In genomic region chr16:67719778-67720144, GRCh38 we compare ENCODE assay signal across 8 cellular contexts. TPM values are rescaled to one million over a fixed set of nuclear protein-coding genes. Genes with fewer than 3 reads are reported as not detected.
DNase-seq lines count a peak whose midpoint lies in the region; ATAC-seq and TF ChIP-seq lines count a peak whose summit lies in the region.

No MANE protein-coding gene starts in this region.

- ATAC-seq in activated CD4-positive, alpha-beta T cell treated with anti-CD3 and anti-CD28 coated beads for 36 hours: peak; percentile 45
- ATAC-seq in HG03342 (IDR thresholded peaks at IDR 0.05; ENCODE audit: unreplicated experiment): peak; percentile 23
- ATAC-seq in HG03108 (IDR thresholded peaks at IDR 0.05; ENCODE audit: unreplicated experiment): no peak

- peak overlapping the region; percentile 59 for H2AFZ ChIP-seq in SU-DHL-6 (ENCODE audit: low read depth, low read length, severe bottlenecking)

- DNase-seq in activated CD4-positive, alpha-beta T cell treated with anti-CD3 and anti-CD28 coated beads for 36 hours: peak; percentile 33
- DNase-seq in activated CD4-positive, alpha-beta T cell treated with anti-CD3 and anti-CD28 coated beads, Interleukin-2, amount 50 U/mL, for 4 hours: no peak
- DNase-seq in choroid plexus epithelial cell (ENCODE audit: low read depth) (peak; percentile 78), islet precursor cell (peak; percentile 75)

- CTCF ChIA-PET in activated CD4-positive, alpha-beta T cell treated with anti-CD3 and anti-CD28 coated beads for 36 hours (lab: Charles Lee): interaction anchor here (0.6 to 1.9 kb wide), 9 partner anchors 9 to 217 kb away, joined by 3 to 9 read pairs (median 4); partner anchors contain the start of genes PARD6A, PSMB10, RANBP10 and TSNAXIP1

- H3K27ac ChIP-seq in SU-DHL-6 (ENCODE audit: low read depth, low read length) (peak overlapping the region; percentile 56), skin epidermis (peak overlapping the region; percentile 14 to 97 (median 91))

- H3K27me3 Mint-ChIP-seq in activated CD4-positive, alpha-beta T cell treated with anti-CD3 and anti-CD28 coated beads for 36 hours: no peaks in the 10 kb centered on the region

- peak overlapping the region; percentile 68 for H3K4me2 ChIP-seq in SU-DHL-6 (ENCODE audit: low read depth, low read length, poor library complexity, severe bottlenecking)

- peaks cover 44% of the 10 kb centered on the region for H3K79me2 ChIP-seq in SU-DHL-6 (ENCODE audit: insufficient read depth, low read length)

- no peaks in the 10 kb centered on the region for H4K20me1 ChIP-seq in SU-DHL-6 (ENCODE audit: low read depth, low read length)

- peak overlapping the region; percentile 82 for H3K4me3 Mint-ChIP-seq in activated CD4-positive, alpha-beta T cell treated with anti-CD3 and anti-CD28 coated beads for 36 hours

- H3K27me3 ChIP-seq in SU-DHL-6 (ENCODE audit: low read length): no peaks in the 10 kb centered on the region

- POLR2A ChIA-PET in activated CD4-positive, alpha-beta T cell treated with anti-CD3 and anti-CD28 coated beads for 36 hours (lab: Charles Lee): interaction anchor here (0.6 to 1.1 kb wide), 2 partner anchors 20 to 197 kb away, joined by 3 read pairs; no protein-coding TSS in a partner anchor

- no peaks in the 10 kb centered on the region for H3K9me3 Mint-ChIP-seq in activated CD4-positive, alpha-beta T cell treated with anti-CD3 and anti-CD28 coated beads for 36 hours (ENCODE audit: low read depth)

- intact Hi-C loops in activated CD4-positive, alpha-beta T cell treated with anti-CD3 and anti-CD28 coated beads for 36 hours (cut with DNase I, micrococcal nuclease): loop anchor here (1.0 to 5.0 kb wide), 17 partner anchors 47 to 728 kb away; partner anchors contain the start of genes RANBP10 (in 2 of the 2), TSNAXIP1 (in 2 of the 2), ACD (in 1 of the 2) and ATP6V0D1 (in 1 of the 2)

- peaks cover 1% of the 10 kb centered on the region for H3K36me3 Mint-ChIP-seq in activated CD4-positive, alpha-beta T cell treated with anti-CD3 and anti-CD28 coated beads for 36 hours (ENCODE audit: low read depth)

- no peaks in the 10 kb centered on the region for H3K36me3 ChIP-seq in SU-DHL-6 (ENCODE audit: low read length)

- no peak for TF ChIP-seq CTCF in SU-DHL-6 (IDR thresholded peaks at IDR 0.05; ENCODE audit: insufficient read depth, low read length, poor library complexity, severe bottlenecking)
- no peak for TF ChIP-seq CTCF in choroid plexus epithelial cell (conservative IDR thresholded peaks at IDR 0.05; ENCODE audit: low read depth, low read length)

- peak overlapping the region; percentile 98 for H3K27ac Mint-ChIP-seq in activated CD4-positive, alpha-beta T cell treated with anti-CD3 and anti-CD28 coated beads for 36 hours

- H3K9me3 ChIP-seq in SU-DHL-6 (ENCODE audit: insufficient read depth, low read length): no peaks in the 10 kb centered on the region

- peaks cover 29% of the 10 kb centered on the region for H3K4me1 Mint-ChIP-seq in activated CD4-positive, alpha-beta T cell treated with anti-CD3 and anti-CD28 coated beads for 36 hours

- H3K4me3 ChIP-seq in SU-DHL-6 (ENCODE audit: insufficient read depth, low read length, poor library complexity, severe bottlenecking): peak overlapping the region; percentile 77
- peak overlapping the region; percentile 97 for H3K4me3 ChIP-seq in choroid plexus epithelial cell (ENCODE audit: low read depth, low read length)
- peak overlapping the region; percentile 79 to 97 (median 87) for H3K4me3 ChIP-seq in skin epidermis

- H3F3A ChIP-seq in SU-DHL-6 (ENCODE audit: insufficient read depth): no peaks in the 10 kb centered on the region

- H3K9me2 ChIP-seq in SU-DHL-6 (replicated peaks; ENCODE audit: insufficient read depth, low read length): no peaks in the 10 kb centered on the region

- H3K9ac ChIP-seq in SU-DHL-6 (ENCODE audit: low read length): peak overlapping the region; percentile 81

RNA-seq across cellular contexts. Expression of gene GFOD2, which starts 0.6 kb away (rescaled TPM):
- total RNA-seq in activated CD4-positive, alpha-beta T cell treated with anti-CD3 and anti-CD28 coated beads for 36 hours: 10 to 100 TPM in 1 of 2 experiments, 1 to 10 TPM in 1; 8.7 to 11.5 TPM

RNA-seq across cellular contexts. Expression of gene C16orf86, which starts 53.1 kb away (rescaled TPM):
- 1 to 10 TPM; 2.4 to 3.0 TPM for total RNA-seq in activated CD4-positive, alpha-beta T cell treated with anti-CD3 and anti-CD28 coated beads for 36 hours

RNA-seq across cellular contexts. Expression of gene ENKD1, which starts 53.2 kb away (rescaled TPM):
- total RNA-seq in activated CD4-positive, alpha-beta T cell treated with anti-CD3 and anti-CD28 coated beads for 36 hours: 10 to 100 TPM; 11.7 to 12.0 TPM

RNA-seq across cellular contexts. Expression of gene PARD6A, which starts 59.0 kb away (rescaled TPM):
- 1 to 10 TPM; 7.8 to 8.7 TPM for total RNA-seq in activated CD4-positive, alpha-beta T cell treated with anti-CD3 and anti-CD28 coated beads for 36 hours

RNA-seq across cellular contexts. Expression of gene ACD, which starts 59.7 kb away (rescaled TPM):
- 10 to 100 TPM; 52.2 to 52.4 TPM for total RNA-seq in activated CD4-positive, alpha-beta T cell treated with anti-CD3 and anti-CD28 coated beads for 36 hours

Comparison
In these comparisons a context has a peak if more than half of its experiments do, and no peak if none do; other contexts are left out.
1. DNase-seq: peak in activated CD4-positive, alpha-beta T cell treated with anti-CD3 and anti-CD28 coated beads for 36 hours (single experiment), choroid plexus epithelial cell (single experiment) and islet precursor cell (single experiment); none in activated CD4-positive, alpha-beta T cell treated with anti-CD3 and anti-CD28 coated beads, Interleukin-2, amount 50 U/mL, for 4 hours (0 of 2).
2. Peak in every context shown above with its lines, with median percentiles within 50 percentile points of each other: H3K4me3 ChIP-seq.